Comparison of ENCODE assay signal across 8 cellular contexts in the genomic region with DNA sequence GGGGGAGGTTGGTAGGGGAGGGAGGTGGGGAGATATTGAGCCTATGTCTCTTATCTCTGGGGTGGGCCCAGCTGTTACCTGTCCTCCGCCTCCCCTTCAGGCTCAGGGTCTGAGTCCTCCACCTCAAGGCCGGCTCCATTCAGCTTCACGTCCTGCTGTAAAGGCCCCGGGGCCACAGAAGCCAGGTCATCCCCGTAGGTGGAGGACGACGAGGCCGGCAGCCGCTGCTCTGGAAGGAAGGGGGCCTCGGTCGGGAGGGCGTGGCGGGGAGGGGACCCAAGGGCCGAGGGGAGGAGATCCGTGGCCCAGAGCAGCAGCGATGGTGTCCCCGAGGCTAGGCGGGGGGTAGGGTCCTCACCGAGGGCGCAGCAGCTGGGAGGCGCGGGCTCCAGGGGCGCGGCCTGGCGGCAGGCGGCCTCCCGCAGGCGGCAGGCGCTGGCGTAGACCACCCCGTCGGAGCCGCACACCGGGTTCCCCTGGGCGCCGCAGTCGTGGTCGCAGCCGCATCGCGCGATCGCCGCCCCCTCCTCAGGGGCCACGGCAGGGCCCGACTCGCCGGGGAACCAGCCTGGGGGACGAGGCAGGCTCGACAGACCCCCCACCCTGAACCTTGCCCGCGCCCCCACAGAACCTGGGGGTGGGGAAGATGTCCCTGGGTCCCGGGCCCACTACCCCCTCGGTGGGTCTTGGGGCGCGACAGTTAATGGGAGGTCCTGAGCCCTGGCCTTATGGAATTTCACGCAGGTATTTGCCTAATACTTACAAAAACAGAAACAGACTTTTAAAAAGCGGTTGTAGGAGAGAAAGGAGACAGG. TPM values are rescaled to one million over a fixed set of nuclear protein-coding genes. Genes with fewer than 3 reads are reported as not detected.
DNase-seq lines count a peak whose midpoint lies in the region; ATAC-seq and TF ChIP-seq lines count a peak whose summit lies in the region.

No MANE protein-coding gene starts in this region.

- H3K27me3 ChIP-seq in gastroesophageal sphincter, result no peaks in the 10 kb centered on the region
- peaks cover 31% of the 10 kb centered on the region for H3K27me3 ChIP-seq in skeletal muscle satellite cell (ENCODE audit: control insufficient read depth, insufficient read depth, low read length)
- H3K27me3 ChIP-seq in WERI-Rb-1 (ENCODE audit: insufficient read depth, low read depth, severe bottlenecking), result no peaks in the 10 kb centered on the region

- peak overlapping the region; percentile 25 for H3K4me3 Mint-ChIP-seq in activated T-cell treated with anti-CD3 and anti-CD28 coated beads, Interleukin-2, amount 50 U/mL, for 24 hours
- peak overlapping the region; percentile 60 to 75 (median 66) for H3K4me3 Mint-ChIP-seq in T-cell

- H3K4me1 Mint-ChIP-seq in activated T-cell treated with anti-CD3 and anti-CD28 coated beads, Interleukin-2, amount 50 U/mL, for 24 hours (ENCODE audit: low read depth), result peaks cover 18% of the 10 kb centered on the region
- H3K4me1 Mint-ChIP-seq in T-cell, result peaks cover 21 to 38% (median 22%) of the 10 kb centered on the region in 3 donors

- TF ChIP-seq POLR2A in gastroesophageal sphincter (IDR thresholded peaks at IDR 0.05), result peak in 1 of 2 donors; percentile 10

- no peaks in the 10 kb centered on the region for H3K9me3 Mint-ChIP-seq in activated T-cell treated with anti-CD3 and anti-CD28 coated beads, Interleukin-2, amount 50 U/mL, for 24 hours
- H3K9me3 Mint-ChIP-seq in T-cell, result no peaks in the 10 kb centered on the region

- CTCF ChIA-PET in T-cell (lab: Charles Lee), result no interaction called here

- peak overlapping the region; percentile 47 for H3K27ac Mint-ChIP-seq in activated T-cell treated with anti-CD3 and anti-CD28 coated beads, Interleukin-2, amount 50 U/mL, for 24 hours
- no peak overlapping the region for H3K27ac Mint-ChIP-seq in T-cell

- H3K36me3 Mint-ChIP-seq in activated T-cell treated with anti-CD3 and anti-CD28 coated beads, Interleukin-2, amount 50 U/mL, for 24 hours (ENCODE audit: low read depth), result no peaks in the 10 kb centered on the region
- H3K36me3 Mint-ChIP-seq in T-cell, result no peaks in the 10 kb centered on the region

- WGBS in gastroesophageal sphincter (ENCODE audit: low coverage in 1 of 2), 2 donors, result no CpG with 5 or more reads among the region's 58 CpGs

- TF ChIP-seq EP300 in gastroesophageal sphincter (IDR thresholded peaks at IDR 0.05), result no peak

- peak overlapping the region in 3 of 4 donors; percentile 62 to 80 (median 71) for H3K27ac ChIP-seq in gastroesophageal sphincter
- no peak overlapping the region for H3K27ac ChIP-seq in WERI-Rb-1

- H3K36me3 ChIP-seq in gastroesophageal sphincter, result no peaks in the 10 kb centered on the region
- no peaks in the 10 kb centered on the region for H3K36me3 ChIP-seq in skeletal muscle satellite cell (ENCODE audit: insufficient read depth, low read length)
- H3K36me3 ChIP-seq in WERI-Rb-1, result no peaks in the 10 kb centered on the region

- POLR2A ChIA-PET in T-cell (lab: Charles Lee), result no interaction called here

- peak in 2 of 4 experiments; percentile 5 to 24 for ATAC-seq in T-cell (replicated peaks in 1 of 4)
- no peak for ATAC-seq in gastroesophageal sphincter
- no peak for ATAC-seq in HG02571 (IDR thresholded peaks at IDR 0.05; ENCODE audit: unreplicated experiment)

- H3K9me3 ChIP-seq in gastroesophageal sphincter (no peaks in the 10 kb centered on the region), skeletal muscle satellite cell (replicated peaks; ENCODE audit: low read length) (no peaks in the 10 kb centered on the region), WERI-Rb-1 (ENCODE audit: severe bottlenecking) (no peaks in the 10 kb centered on the region)

- H3K4me3 ChIP-seq in gastroesophageal sphincter (peak overlapping the region; percentile 41 to 78), skeletal muscle satellite cell (ENCODE audit: low read length) (peak overlapping the region; percentile 51), WERI-Rb-1 (ENCODE audit: low read depth, low read length) (no peak overlapping the region)

- H3K4me1 ChIP-seq in gastroesophageal sphincter (peaks cover 0 to 32% (median 7%) of the 10 kb centered on the region in 3 donors), skeletal muscle satellite cell (ENCODE audit: control insufficient read depth, insufficient read depth, low read length) (peaks cover 7% of the 10 kb centered on the region)

- H3K9ac ChIP-seq in skeletal muscle satellite cell (ENCODE audit: low read depth, low read length), result peak overlapping the region; percentile 11

- DNase-seq in activated T-cell treated with anti-CD3 and anti-CD28 coated beads, Interleukin-2, amount 50 U/mL, for 24 hours, result no peak
- DNase-seq in activated T-cell treated with anti-CD3 and anti-CD28 coated beads for 4 hours (no peak), T-cell (peak in 1 of 34 experiments; percentile 22), DMS53 treated with DMSO at 0.1 percent for 48 hours (lab: John Stamatoyannopoulos, UW; ENCODE audit: unreplicated experiment) (no peak), WERI-Rb-1 (no peak)

- peak overlapping the region; percentile 79 for H3K4me2 ChIP-seq in skeletal muscle satellite cell (ENCODE audit: low read length)

- H3K27me3 Mint-ChIP-seq in activated T-cell treated with anti-CD3 and anti-CD28 coated beads, Interleukin-2, amount 50 U/mL, for 24 hours, result peaks cover 50% of the 10 kb centered on the region
- H3K27me3 Mint-ChIP-seq in T-cell, result peaks cover 30 to 35% of the 10 kb centered on the region in 2 donors

- TF ChIP-seq CTCF in gastroesophageal sphincter (IDR thresholded peaks at IDR 0.05) (no peak), WERI-Rb-1 (IDR thresholded peaks at IDR 0.05; ENCODE audit: low read depth, low read length) (no peak)

RNA-seq across cellular contexts. Expression of gene F2RL3, which starts 7.5 kb away (rescaled TPM):
- under 1 TPM in 3 of 5 donors, not detected in 2; 0.15 to 0.44 (median 0.30) TPM for total RNA-seq in T-cell
- 1 to 10 TPM; 2.3 to 5.1 (median 2.7) TPM for total RNA-seq in gastroesophageal sphincter
- not detected in 2 replicates for total RNA-seq in skeletal muscle satellite cell (2012; rRNA removed)
